Comparison of ENCODE assay signal across 1 cellular context in the genomic region with DNA sequence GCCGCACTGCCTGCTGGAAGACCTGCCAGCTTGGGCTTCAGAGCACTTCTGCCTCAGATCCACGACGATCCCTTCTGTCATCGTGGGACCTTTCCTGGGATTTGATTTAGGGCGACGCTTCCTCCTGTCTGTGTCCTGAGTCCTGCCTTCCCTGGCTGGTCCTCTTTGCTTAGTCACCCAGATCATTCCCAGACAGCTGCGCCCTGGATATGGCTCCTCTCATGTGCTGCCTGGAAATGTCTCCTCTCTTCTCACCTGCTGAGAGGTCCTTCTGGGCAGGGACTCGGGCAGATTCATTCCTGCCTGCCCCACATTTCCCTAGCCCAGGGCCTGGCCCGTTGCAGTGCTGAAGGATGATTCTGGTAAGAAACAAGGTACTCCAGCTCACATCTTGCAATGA.
TF ChIP-seq lines count a peak whose summit lies in the region.

No MANE protein-coding gene starts in this region.

TF ChIP-seq in H1, 55 proteins besides CTCF, POLR2A, EP300 and RAD21 (continued from another document):
- TF ChIP-seq SAP30 (IDR thresholded peaks at IDR 0.05; ENCODE audit: insufficient read depth, insufficient replicate concordance, low read length) = no peak
- no peak for TF ChIP-seq CREB1 (IDR thresholded peaks at IDR 0.05)
- TF ChIP-seq SIX5 (IDR thresholded peaks at IDR 0.05; ENCODE audit: low read depth, low read length) = no peak
- no peak for TF ChIP-seq KDM1A (IDR thresholded peaks at IDR 0.05; ENCODE audit: borderline replicate concordance, low read length)
- no peak for TF ChIP-seq EZH2 (IDR thresholded peaks at IDR 0.05; ENCODE audit: low read depth, low read length, severe bottlenecking)
